ENCODE assay signal across 11 cellular contexts in the genomic region with DNA sequence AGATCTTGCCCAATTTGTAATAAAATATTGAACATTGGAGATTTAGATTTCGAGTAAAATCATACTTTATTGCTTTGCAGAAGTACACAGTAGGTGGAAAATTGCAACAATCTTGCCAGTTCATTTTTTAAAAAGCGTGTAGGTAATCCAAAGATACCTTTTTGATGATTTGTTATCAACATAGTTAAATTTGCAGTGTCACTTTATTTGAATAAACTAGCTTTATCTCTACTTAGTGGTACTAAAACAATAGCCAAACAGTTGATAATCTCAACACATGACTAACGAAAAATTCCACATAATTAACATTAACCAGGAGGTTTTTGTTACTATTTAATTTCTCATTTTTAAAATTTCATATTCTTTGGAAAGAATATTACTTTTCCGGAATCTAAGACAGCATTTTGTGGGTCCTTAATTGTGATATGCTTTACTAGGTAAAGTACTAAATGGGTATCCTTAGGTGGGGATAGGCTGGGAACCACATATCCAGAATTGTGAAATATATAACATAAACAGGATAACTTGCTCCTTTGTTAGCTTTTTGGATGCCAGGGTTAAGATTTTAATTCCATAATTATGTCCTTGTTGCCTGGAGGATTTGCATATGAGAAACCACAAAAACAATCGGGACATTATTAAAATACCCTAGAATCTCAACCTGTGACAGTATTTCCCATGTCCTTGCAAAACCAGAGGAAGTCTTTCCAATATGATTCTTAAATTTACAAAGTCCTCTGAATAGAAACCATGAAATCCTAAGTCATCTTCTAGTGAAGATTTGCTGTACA. TPM values are rescaled to one million over a fixed set of nuclear protein-coding genes. Genes with fewer than 3 reads are reported as not detected.
DNase-seq lines count a peak whose midpoint lies in the region; ATAC-seq, FAIRE-seq and TF ChIP-seq lines count a peak whose summit lies in the region.
"Had no signal": no experiment of that assay in that cellular context is flagged by ENCODE, and none has a peak within 500 bp of the region (broad histone marks: within the 10 kb centered on the region; RNA-seq: fewer than 3 reads in every experiment).

No MANE protein-coding gene starts in this region.

- no peaks in the 10 kb centered on the region for H3K27me3 Mint-ChIP-seq in T-helper 1 cell treated with Interleukin-12 subunit alpha and Interleukin-12 subunit beta and Interleukin-4 antibody, amounts not matched to agents 30 μg/mL and 1 μg/mL, for 36 hours (ENCODE audit: low read depth)
- H3K27me3 Mint-ChIP-seq in progenitor cell of endocrine pancreas, result no peaks in the 10 kb centered on the region

- H2AFZ ChIP-seq in PC-3 (ENCODE audit: low read length), result no peak overlapping the region

- peaks cover 10% of the 10 kb centered on the region for H3K36me3 Mint-ChIP-seq in T-helper 1 cell treated with Interleukin-12 subunit alpha and Interleukin-12 subunit beta and Interleukin-4 antibody, amounts not matched to agents 30 μg/mL and 1 μg/mL, for 36 hours (ENCODE audit: low read depth)
- H3K36me3 Mint-ChIP-seq in progenitor cell of endocrine pancreas (ENCODE audit: insufficient read depth), result no peaks in the 10 kb centered on the region

- peaks cover 50% of the 10 kb centered on the region for H3K79me2 ChIP-seq in PC-3 (ENCODE audit: low read length)

- H3K36me3 ChIP-seq in PC-3 (ENCODE audit: low read depth, low read length) (peaks cover under 1% of the 10 kb centered on the region; the same call in 1 of the 2 replicates), SJCRH30 (0 out of 2 replicates have a peak, but pooled peaks cover 2% of the 10 kb centered on the region)

- no TSS peak for BruUV-seq in PC-3 (replicated peaks; lab: Mats Ljungman, UMichigan)

- no peak overlapping the region; the same call in 1 of the 2 replicates for H3K9ac ChIP-seq in PC-3 (ENCODE audit: low read length)

- no peaks in the 10 kb centered on the region for H3K9me2 ChIP-seq in PC-3 (replicated peaks; ENCODE audit: low read length)

- TF ChIP-seq CTCF in PC-3 (conservative IDR thresholded peaks at IDR 0.05; ENCODE audit: low read depth, low read length) (no peak), progenitor cell of endocrine pancreas (IDR thresholded peaks at IDR 0.05; ENCODE audit: unreplicated experiment) (no peak)

- POLR2A ChIA-PET in PC-3 (lab: Charles Lee; ENCODE audit: unreplicated experiment), result no interaction called here

- H3K4me2 ChIP-seq in PC-3 (ENCODE audit: low read length), result peak overlapping the region; percentile 82

- H3K9me3 Mint-ChIP-seq in T-helper 1 cell treated with Interleukin-12 subunit alpha and Interleukin-12 subunit beta and Interleukin-4 antibody, amounts not matched to agents 30 μg/mL and 1 μg/mL, for 36 hours, result no peaks in the 10 kb centered on the region
- no peaks in the 10 kb centered on the region for H3K9me3 Mint-ChIP-seq in progenitor cell of endocrine pancreas (ENCODE audit: low read depth)

- H3K4me1 ChIP-seq in PC-3 (ENCODE audit: insufficient read depth, low read length), result peaks cover 13% of the 10 kb centered on the region
- H3K4me1 ChIP-seq in SJCRH30, result peaks cover 11% of the 10 kb centered on the region

- H4K20me1 ChIP-seq in PC-3 (ENCODE audit: low read length), result peaks cover 26% of the 10 kb centered on the region

- H3F3A ChIP-seq in PC-3 (ENCODE audit: low read length, unreplicated experiment), result no peaks in the 10 kb centered on the region

- CTCF ChIA-PET in PC-3 (lab: Charles Lee), result no interaction called here

- ATAC-seq in PC-3, result no peak
- no peak for ATAC-seq in GM21447 (IDR thresholded peaks at IDR 0.05; ENCODE audit: unreplicated experiment)

- no peak for DNase-seq in T-helper 1 cell
- DNase-seq in PC-3, result no peak
- DNase-seq in progenitor cell of endocrine pancreas (ENCODE audit: low spot score, unreplicated experiment), result no peak
- no peak for DNase-seq in SJCRH30
- no peak for DNase-seq in NCI-H2227 treated with DMSO at 0.1 percent for 48 hours (lab: John Stamatoyannopoulos, UW)
- DNase-seq: 8988T; NCI-H1417 treated with DMSO at 0.1 percent for 48 hours; stimulated activated naive CD4-positive, alpha-beta T cell treated with Interleukin-2 at 50 U/mL for 16 hours had no signal

- peak; percentile 21 for FAIRE-seq in endometrium (lab: Jason Lieb, UNC)

- H3K4me3 Mint-ChIP-seq in T-helper 1 cell treated with Interleukin-12 subunit alpha and Interleukin-12 subunit beta and Interleukin-4 antibody, amounts not matched to agents 30 μg/mL and 1 μg/mL, for 36 hours, result peak overlapping the region; percentile 94
- H3K4me3 Mint-ChIP-seq in progenitor cell of endocrine pancreas (ENCODE audit: low read depth), result peak overlapping the region; percentile 96

- H3K27ac ChIP-seq in PC-3 (ENCODE audit: low read length), result no peak overlapping the region
- no peak overlapping the region for H3K27ac ChIP-seq in SJCRH30

- no peaks in the 10 kb centered on the region for H3K27me3 ChIP-seq in PC-3 (ENCODE audit: low read length)
- no peaks in the 10 kb centered on the region for H3K27me3 ChIP-seq in SJCRH30

- peaks cover 39% of the 10 kb centered on the region for H3K4me1 Mint-ChIP-seq in T-helper 1 cell treated with Interleukin-12 subunit alpha and Interleukin-12 subunit beta and Interleukin-4 antibody, amounts not matched to agents 30 μg/mL and 1 μg/mL, for 36 hours (ENCODE audit: low read depth)
- peaks cover 18% of the 10 kb centered on the region for H3K4me1 Mint-ChIP-seq in progenitor cell of endocrine pancreas (ENCODE audit: low read depth)

- H3K4me3 ChIP-seq in PC-3 (ENCODE audit: low read length) (peak overlapping the region; percentile 98; the same call in 1 of the 2 replicates), SJCRH30 (no peak overlapping the region)

- H3K9me3 ChIP-seq in PC-3 (ENCODE audit: low read length) (no peaks in the 10 kb centered on the region), SJCRH30 (replicated peaks) (no peaks in the 10 kb centered on the region)

- no peak overlapping the region for H3K27ac Mint-ChIP-seq in T-helper 1 cell treated with Interleukin-12 subunit alpha and Interleukin-12 subunit beta and Interleukin-4 antibody, amounts not matched to agents 30 μg/mL and 1 μg/mL, for 36 hours
- no peak overlapping the region for H3K27ac Mint-ChIP-seq in progenitor cell of endocrine pancreas

- intact Hi-C loops in PC-3 (cut with micrococcal nuclease), result loop anchor here (1.0 kb wide), 1 partner anchor 16 kb away; no protein-coding TSS in a partner anchor

RNA-seq across cellular contexts. Expression of a gene that starts 2.4 kb away (rescaled TPM):
- 45.9 and 52.3 TPM in 2 replicates for total RNA-seq in PC-3 (2014; rRNA removed)
- 61.0 and 62.7 TPM in 2 replicates for total RNA-seq in progenitor cell of endocrine pancreas
- total RNA-seq in SJCRH30 (2014; rRNA removed; shearing (Covaris generic)), result 73.6 and 95.8 TPM in 2 replicates
